In genomic region chr16:88747588-88748301, GRCh38 we compare ENCODE assay signal across 8 cellular contexts. TPM values are rescaled to one million over a fixed set of nuclear protein-coding genes. Genes with fewer than 3 reads are reported as not detected.
A peak's percentile ranks its signal among the peaks of the same experiment; 100 is the strongest.
DNase-seq lines count a peak whose midpoint lies in the region; ATAC-seq, FAIRE-seq and TF ChIP-seq lines count a peak whose summit lies in the region.

No MANE protein-coding gene starts in this region.

- no peaks in the 10 kb centered on the region for H3K9me1 ChIP-seq in keratinocyte (ENCODE audit: control insufficient read depth, extremely low read depth, insufficient read depth, low read length)

- H4K20me1 ChIP-seq in keratinocyte (ENCODE audit: control insufficient read depth, extremely low read depth, insufficient read depth, low read length) = peaks cover 33% of the 10 kb centered on the region

- DNase-seq in GM12864 (ENCODE audit: low read depth) = no peak
- DNase-seq in MG63 = peak; percentile 54
- peak; percentile 74 for DNase-seq in WERI-Rb-1
- DNase-seq in keratinocyte (ENCODE audit: low read depth, low spot score) = no peak
- DNase-seq in NCI-H187 (lab: John Stamatoyannopoulos, UW) = no peak
- no peak for DNase-seq in naive thymus-derived CD8-positive, alpha-beta T cell
- no peak for DNase-seq in epidermal melanocyte (ENCODE audit: insufficient read length, low spot score)

- peak; percentile 59 for FAIRE-seq in keratinocyte (lab: Jason Lieb, UNC)

- H3K27ac Mint-ChIP-seq in naive thymus-derived CD8-positive, alpha-beta T cell = peak overlapping the region in 3 of 10 donors; percentile 49 to 74 (median 63)

- H3K36me3 Mint-ChIP-seq in naive thymus-derived CD8-positive, alpha-beta T cell = no peaks in the 10 kb centered on the region

- POLR2A ChIA-PET in naive thymus-derived CD8-positive, alpha-beta T cell (lab: Charles Lee) = interaction anchor here (0.9 to 5.6 kb wide), 4 partner anchors 10 to 109 kb away, joined by 4 to 81 read pairs (median 6); partner anchors contain the start of genes GALNS, PIEZO1 and TRAPPC2L

- H3K9ac ChIP-seq in keratinocyte (ENCODE audit: control insufficient read depth, extremely low read depth, insufficient read depth, low read length) = no peak overlapping the region

- TF ChIP-seq CTCF in GM12864 (IDR thresholded peaks at IDR 0.05; ENCODE audit: low read depth, low read length, missing control alignments) (peak; percentile 65), WERI-Rb-1 (IDR thresholded peaks at IDR 0.05; ENCODE audit: low read depth, low read length) (peak; percentile 65), keratinocyte (optimal IDR thresholded peaks at IDR 0.05 in 1 of 3, IDR thresholded peaks at IDR 0.05 in 1 of 3, conservative IDR thresholded peaks at IDR 0.05 in 1 of 3; ENCODE audit: extremely low read depth in 1 of 3, insufficient read depth in 2 of 3, low read length in 3 of 3) (peak in 2 of 3 experiments; percentile 61 to 84)

- H3K4me2 ChIP-seq in keratinocyte (ENCODE audit: control insufficient read depth, extremely low read depth, insufficient read depth, low read depth, low read length) = no peak overlapping the region

- H3K4me3 ChIP-seq in GM12864 (ENCODE audit: low read depth, low read length) = no peak overlapping the region
- no peak overlapping the region for H3K4me3 ChIP-seq in MG63
- H3K4me3 ChIP-seq in WERI-Rb-1 (ENCODE audit: low read depth, low read length) = no peak overlapping the region
- no peak overlapping the region for H3K4me3 ChIP-seq in keratinocyte (ENCODE audit: control insufficient read depth in 2 of 3, extremely low read depth in 1 of 3, insufficient read depth in 2 of 3, low read depth in 1 of 3, low read length in 3 of 3)

- ATAC-seq in naive thymus-derived CD8-positive, alpha-beta T cell = no peak
- ATAC-seq in HG02973 (IDR thresholded peaks at IDR 0.05; ENCODE audit: unreplicated experiment) = no peak

- H2AFZ ChIP-seq in keratinocyte (ENCODE audit: control insufficient read depth, low read length) = no peak overlapping the region

- H3K4me3 Mint-ChIP-seq in naive thymus-derived CD8-positive, alpha-beta T cell = peak overlapping the region in 1 of 10 donors; percentile 10

- peaks cover 55% of the 10 kb centered on the region for H3K79me2 ChIP-seq in keratinocyte (ENCODE audit: control insufficient read depth, insufficient read depth, low read length)

- peaks cover 10 to 40% (median 32%) of the 10 kb centered on the region in 4 donors for H3K4me1 Mint-ChIP-seq in naive thymus-derived CD8-positive, alpha-beta T cell

- no peaks in the 10 kb centered on the region for H3K9me3 Mint-ChIP-seq in naive thymus-derived CD8-positive, alpha-beta T cell

- peaks cover 4% of the 10 kb centered on the region for H3K4me1 ChIP-seq in keratinocyte (ENCODE audit: control insufficient read depth, extremely low read depth, insufficient read depth, low read length)

- H3K27me3 Mint-ChIP-seq in naive thymus-derived CD8-positive, alpha-beta T cell = no peaks in the 10 kb centered on the region

- H3K9me3 ChIP-seq in MG63 = no peaks in the 10 kb centered on the region
- no peaks in the 10 kb centered on the region for H3K9me3 ChIP-seq in WERI-Rb-1 (ENCODE audit: severe bottlenecking)
- no peaks in the 10 kb centered on the region for H3K9me3 ChIP-seq in keratinocyte (ENCODE audit: control insufficient read depth, low read depth, low read length)

- H3K27me3 ChIP-seq in MG63 (no peaks in the 10 kb centered on the region), WERI-Rb-1 (ENCODE audit: insufficient read depth, low read depth, severe bottlenecking) (no peaks in the 10 kb centered on the region), keratinocyte (ENCODE audit: control insufficient read depth, extremely low read depth, insufficient read depth, low read length) (no peaks in the 10 kb centered on the region)

- H3K36me3 ChIP-seq in MG63 = no peaks in the 10 kb centered on the region; the same call in 1 of the 2 replicates
- no peaks in the 10 kb centered on the region for H3K36me3 ChIP-seq in WERI-Rb-1
- peaks cover 18 to 19% of the 10 kb centered on the region in 2 experiments for H3K36me3 ChIP-seq in keratinocyte (ENCODE audit: control insufficient read depth in 2 of 2, extremely low read depth in 1 of 2, insufficient read depth in 2 of 2, low read length in 2 of 2)

- dilution Hi-C loops in keratinocyte (cut with MboI; ENCODE audit: extremely low pct_ligation_motif_present, low sequenced_read_pairs) = no loop called here

- H3K27ac ChIP-seq in WERI-Rb-1 = peak overlapping the region; percentile 52
- H3K27ac ChIP-seq in keratinocyte (ENCODE audit: control insufficient read depth, insufficient read depth, low read length) = no peak overlapping the region

RNA-seq across cellular contexts. Expression of gene PIEZO1, which starts 37.3 kb away (rescaled TPM):
- total RNA-seq in MG63 (2014; rRNA removed; shearing (Covaris generic); ENCODE audit: low replicate concordance) = 77.6 and 88.5 TPM in 2 replicates
- 62.8 to 136 TPM (median 120 TPM) in 3 replicates for polyA plus RNA-seq in keratinocyte
- 56.5 TPM for polyA plus RNA-seq in keratinocyte (2011; ENCODE audit: low read depth)
- 29.9 and 72.0 TPM in 2 replicates for polyA plus RNA-seq in keratinocyte (2011; cell fraction: cytosol; rRNA removed)
- polyA plus RNA-seq in keratinocyte (2011; cell fraction: nucleus; rRNA removed) = 489 and 583 TPM in 2 replicates
- polyA plus RNA-seq in keratinocyte (2012; ENCODE audit: low replicate concordance) = 161 and 179 TPM in 2 replicates
- 202 to 895 TPM (median 206 TPM) in 3 replicates for polyA minus RNA-seq in keratinocyte
- 161 TPM for polyA minus RNA-seq in keratinocyte (2011; cell fraction: cytosol; rRNA and poly(A)+ RNA removed)
- polyA minus RNA-seq in keratinocyte (2011; cell fraction: nucleus; rRNA and poly(A)+ RNA removed) = 459 and 543 TPM in 2 replicates
- 10 to 100 TPM; 90.0 to 94.5 TPM for total RNA-seq in naive thymus-derived CD8-positive, alpha-beta T cell
- 1 to 10 TPM; 2.4 to 8.4 (median 5.7) TPM for polyA plus RNA-seq in naive thymus-derived CD8-positive, alpha-beta T cell

RNA-seq across cellular contexts. Expression of gene CTU2, which starts 41.4 kb away (rescaled TPM):
- 13.6 and 16.8 TPM in 2 replicates for total RNA-seq in MG63 (2014; rRNA removed; shearing (Covaris generic); ENCODE audit: low replicate concordance)
- 6.3 to 10.0 TPM (median 7.4 TPM) in 3 replicates for polyA plus RNA-seq in keratinocyte
- 13.6 TPM for polyA plus RNA-seq in keratinocyte (2011; ENCODE audit: low read depth)
- polyA plus RNA-seq in keratinocyte (2011; cell fraction: cytosol; rRNA removed) = 2.6 and 8.7 TPM in 2 replicates
- polyA plus RNA-seq in keratinocyte (2011; cell fraction: nucleus; rRNA removed) = 8.2 and 11.1 TPM in 2 replicates
- 12.3 and 14.6 TPM in 2 replicates for polyA plus RNA-seq in keratinocyte (2012; ENCODE audit: low replicate concordance)
- polyA minus RNA-seq in keratinocyte = 5.0 to 9.6 TPM (median 5.2 TPM) in 3 replicates
- polyA minus RNA-seq in keratinocyte (2011; cell fraction: cytosol; rRNA and poly(A)+ RNA removed) = 29.7 TPM
- 6.5 and 7.2 TPM in 2 replicates for polyA minus RNA-seq in keratinocyte (2011; cell fraction: nucleus; rRNA and poly(A)+ RNA removed)
- 10 to 100 TPM; 28.7 to 31.5 TPM for total RNA-seq in naive thymus-derived CD8-positive, alpha-beta T cell
- 10 to 100 TPM; 16.9 to 21.9 (median 19.0) TPM for polyA plus RNA-seq in naive thymus-derived CD8-positive, alpha-beta T cell

RNA-seq across cellular contexts. Expression of gene RNF166, which starts 41.5 kb away (rescaled TPM):
- 16.5 and 20.2 TPM in 2 replicates for total RNA-seq in MG63 (2014; rRNA removed; shearing (Covaris generic); ENCODE audit: low replicate concordance)
- 3.2 to 4.7 TPM (median 3.4 TPM) in 3 replicates for polyA plus RNA-seq in keratinocyte
- polyA plus RNA-seq in keratinocyte (2011; ENCODE audit: low read depth) = 3.3 TPM
- polyA plus RNA-seq in keratinocyte (2011; cell fraction: cytosol; rRNA removed) = 2.1 and 4.6 TPM in 2 replicates
- polyA plus RNA-seq in keratinocyte (2011; cell fraction: nucleus; rRNA removed) = 5.0 and 8.5 TPM in 2 replicates
- polyA plus RNA-seq in keratinocyte (2012; ENCODE audit: low replicate concordance) = 4.0 and 4.4 TPM in 2 replicates
- polyA minus RNA-seq in keratinocyte = 2.0 to 8.1 TPM (median 2.4 TPM) in 3 replicates
- polyA minus RNA-seq in keratinocyte (2011; cell fraction: cytosol; rRNA and poly(A)+ RNA removed) = 10.2 TPM
- 3.8 and 4.0 TPM in 2 replicates for polyA minus RNA-seq in keratinocyte (2011; cell fraction: nucleus; rRNA and poly(A)+ RNA removed)
- total RNA-seq in naive thymus-derived CD8-positive, alpha-beta T cell = 100 to 1,000 TPM; 209 to 230 TPM
- 100 to 1,000 TPM in 2 of 3 donors, 10 to 100 TPM in 1; 79.4 to 104 (median 101) TPM for polyA plus RNA-seq in naive thymus-derived CD8-positive, alpha-beta T cell

RNA-seq across cellular contexts. Expression of gene CDT1, which starts 55.8 kb away (rescaled TPM):
- 9.3 and 14.3 TPM in 2 replicates for total RNA-seq in MG63 (2014; rRNA removed; shearing (Covaris generic); ENCODE audit: low replicate concordance)
- polyA plus RNA-seq in keratinocyte = 1.0 to 4.9 TPM (median 2.0 TPM) in 3 replicates
- polyA plus RNA-seq in keratinocyte (2011; ENCODE audit: low read depth) = 0.10 TPM
- polyA plus RNA-seq in keratinocyte (2011; cell fraction: cytosol; rRNA removed) = 0.94 and 4.1 TPM in 2 replicates
- 0.60 and 1.0 TPM in 2 replicates for polyA plus RNA-seq in keratinocyte (2011; cell fraction: nucleus; rRNA removed)
- polyA plus RNA-seq in keratinocyte (2012; ENCODE audit: low replicate concordance) = 0.55 and 7.5 TPM in 2 replicates
- 0.30 to 9.4 TPM (median 4.0 TPM) in 3 replicates for polyA minus RNA-seq in keratinocyte
- polyA minus RNA-seq in keratinocyte (2011; cell fraction: cytosol; rRNA and poly(A)+ RNA removed) = 5.9 TPM
- 1.2 and 2.5 TPM in 2 replicates for polyA minus RNA-seq in keratinocyte (2011; cell fraction: nucleus; rRNA and poly(A)+ RNA removed)
- under 1 TPM in 1 of 2 experiments, not detected in 1; 0.74 TPM for total RNA-seq in naive thymus-derived CD8-positive, alpha-beta T cell
- under 1 TPM; 0.13 to 0.46 (median 0.26) TPM for polyA plus RNA-seq in naive thymus-derived CD8-positive, alpha-beta T cell

Comparison
In these comparisons a context has a peak if more than half of its experiments do, and no peak if none do; other contexts are left out.
1. DNase-seq: peak in MG63 (single experiment) and WERI-Rb-1 (single experiment); none in GM12864 (single experiment), keratinocyte (single experiment), NCI-H187 (0 of 2), naive thymus-derived CD8-positive, alpha-beta T cell (0 of 10) and epidermal melanocyte (single experiment).
2. Peak in every context shown above with its lines, with median percentiles within 50 percentile points of each other: CTCF ChIP-seq.